In genomic region chr14:69399750-69400149, GRCh38 we compare ENCODE assay signal across 9 cellular contexts. TPM values are rescaled to one million over a fixed set of nuclear protein-coding genes. Genes with fewer than 3 reads are reported as not detected.
DNase-seq lines count a peak whose midpoint lies in the region; ATAC-seq, FAIRE-seq and TF ChIP-seq lines count a peak whose summit lies in the region.
"Had no signal": no experiment of that assay in that cellular context is flagged by ENCODE, and none has a peak within 500 bp of the region (broad histone marks: within the 10 kb centered on the region; RNA-seq: fewer than 3 reads in every experiment).

No MANE protein-coding gene starts in this region.

- peak overlapping the region; percentile 97 for H3K4me3 Mint-ChIP-seq in activated T-cell treated with anti-CD3 and anti-CD28 coated beads, Interleukin-2, amount 50 U/mL, for 24 hours
- H3K4me3 Mint-ChIP-seq in activated naive CD8-positive, alpha-beta T cell treated with anti-CD3 and anti-CD28 coated beads, Interleukin-2, amount 50 U/mL, for 24 hours: peak overlapping the region; percentile 90

- H3K27me3 ChIP-seq in HepG2 (ENCODE audit: control insufficient read depth in 1 of 2, insufficient read depth in 2 of 2, low read length in 2 of 2) (no peaks in the 10 kb centered on the region; a peak in 1 of 5 replicates), thoracic aorta (replicated peaks; ENCODE audit: insufficient read depth) (no peaks in the 10 kb centered on the region)

- POLR2A ChIA-PET in HepG2 (lab: Yijun Ruan, JAX): interaction anchor here (0.6 kb wide), 1 partner anchor 31 kb away, joined by 3 read pairs; no protein-coding TSS in a partner anchor

- ATAC-seq in activated naive CD8-positive, alpha-beta T cell treated with anti-CD3 and anti-CD28 coated beads, Interleukin-2, amount 50 U/mL, for 24 hours: no peak
- no peak for ATAC-seq in HepG2
- ATAC-seq in thoracic aorta (ENCODE audit: insufficient number of reproducible peaks, low FRiP score, low read depth): no peak
- no peak for ATAC-seq in GM21390 (IDR thresholded peaks at IDR 0.05; ENCODE audit: unreplicated experiment)

- H3K27ac ChIP-seq in HepG2 (ENCODE audit: extremely low read length, insufficient read depth, low read length) (no peak overlapping the region), thoracic aorta (no peak overlapping the region)

- TF ChIP-seq CTCF in HepG2 (CRISPR knock-in tag; IDR thresholded peaks at IDR 0.05) (no peak), thoracic aorta (IDR thresholded peaks at IDR 0.05) (no peak)

- peak overlapping the region; percentile 78 to 94 (median 90) for H3K4me3 ChIP-seq in HepG2 (replicated peaks in 1 of 3; ENCODE audit: insufficient read depth in 1 of 3, low read depth in 2 of 3, low read length in 3 of 3)
- peak overlapping the region; percentile 89 for H3K4me3 ChIP-seq in thoracic aorta

- in situ Hi-C loops in HepG2 (cut with HindIII; ENCODE audit: extremely low pct_ligation_motif_present, low pct_unique_long_range_greater_than_20kb): loop anchor here (5.0 kb wide), 1 partner anchor 63 kb away; no protein-coding TSS in a partner anchor

- H4K20me1 ChIP-seq in HepG2 (ENCODE audit: insufficient read depth, low read length): peaks cover 23% of the 10 kb centered on the region

- no peak overlapping the region for H2AFZ ChIP-seq in HepG2 (ENCODE audit: low read length)

- peaks cover 78% of the 10 kb centered on the region for H3K36me3 Mint-ChIP-seq in activated T-cell treated with anti-CD3 and anti-CD28 coated beads, Interleukin-2, amount 50 U/mL, for 24 hours (ENCODE audit: low read depth)
- H3K36me3 Mint-ChIP-seq in activated naive CD8-positive, alpha-beta T cell treated with anti-CD3 and anti-CD28 coated beads, Interleukin-2, amount 50 U/mL, for 24 hours (ENCODE audit: low read depth): peaks cover 39% of the 10 kb centered on the region

- no TSS peak for BruUV-seq in HepG2 (replicated peaks; lab: Mats Ljungman, UMichigan)

- peaks cover 91% of the 10 kb centered on the region for H3K79me2 ChIP-seq in HepG2 (ENCODE audit: insufficient read depth, low read length)

- no peak for FAIRE-seq in HepG2 (lab: Jason Lieb, UNC)
- FAIRE-seq: D721Med had no signal

- H3K4me2 ChIP-seq in HepG2 (ENCODE audit: low read depth, low read length): peak overlapping the region; percentile 74

- H3K9ac ChIP-seq in HepG2 (ENCODE audit: insufficient read depth, low read depth, low read length): peak overlapping the region; percentile 95

- H3K36me3 ChIP-seq in HepG2 (replicated peaks in 1 of 2; ENCODE audit: control insufficient read depth in 1 of 2, insufficient read depth in 2 of 2, low read length in 2 of 2): peaks cover 4 to 13% of the 10 kb centered on the region in 2 experiments; a peak in 4 of 5 replicates
- H3K36me3 ChIP-seq in thoracic aorta: peaks cover 7% of the 10 kb centered on the region

- H3K27me3 Mint-ChIP-seq in activated T-cell treated with anti-CD3 and anti-CD28 coated beads, Interleukin-2, amount 50 U/mL, for 24 hours: no peaks in the 10 kb centered on the region
- no peaks in the 10 kb centered on the region for H3K27me3 Mint-ChIP-seq in activated naive CD8-positive, alpha-beta T cell treated with anti-CD3 and anti-CD28 coated beads, Interleukin-2, amount 50 U/mL, for 24 hours

- no peak for DNase-seq in activated T-cell treated with anti-CD3 and anti-CD28 coated beads, Interleukin-2, amount 50 U/mL, for 24 hours
- DNase-seq in activated T-cell treated with anti-CD3 and anti-CD28 coated beads for 4 hours (no peak), HepG2 (ENCODE audit: low spot score) (no peak), thoracic aorta (ENCODE audit: low spot score) (no peak), foreskin melanocyte (no peak)
- DNase-seq in activated naive CD8-positive, alpha-beta T cell treated with anti-CD3 and anti-CD28 coated beads, Interleukin-2, amount 50 U/mL, for 24 hours: no peak
- no peak for DNase-seq in activated CD4-positive, CD25-positive, alpha-beta regulatory T cell treated with anti-CD3 and anti-CD28 coated beads, Interleukin-2, amount 50 U/mL, for 72 hours

- no peak for TF ChIP-seq POLR2A in HepG2 (IDR thresholded peaks at IDR 0.05; ENCODE audit: insufficient read depth in 1 of 2, low read depth in 2 of 2, low read length in 2 of 2)

- no peaks in the 10 kb centered on the region for H3K9me3 Mint-ChIP-seq in activated T-cell treated with anti-CD3 and anti-CD28 coated beads, Interleukin-2, amount 50 U/mL, for 24 hours
- peaks cover 3% of the 10 kb centered on the region for H3K9me3 Mint-ChIP-seq in activated naive CD8-positive, alpha-beta T cell treated with anti-CD3 and anti-CD28 coated beads, Interleukin-2, amount 50 U/mL, for 24 hours

- no peak for TF ChIP-seq RAD21 in HepG2 (CRISPR knock-in tag; IDR thresholded peaks at IDR 0.05)

- H3K4me1 ChIP-seq in HepG2 (ENCODE audit: insufficient read depth, low read length) (peaks cover 56% of the 10 kb centered on the region), thoracic aorta (ENCODE audit: control insufficient read depth in 1 of 2, low read depth in 2 of 2) (peaks cover 31 to 54% of the 10 kb centered on the region in 2 donors)

- intact Hi-C loops in HepG2 (cut with micrococcal nuclease; ENCODE audit: unreplicated experiment): no loop called here

- TF ChIP-seq EP300 in HepG2 (IDR thresholded peaks at IDR 0.05; ENCODE audit: low read depth in 2 of 2, low read length in 2 of 2): no peak
- no peak for TF ChIP-seq EP300 in HepG2 (CRISPR knock-in tag; IDR thresholded peaks at IDR 0.05; ENCODE audit: borderline replicate concordance)

- CTCF ChIA-PET in HepG2 (lab: Yijun Ruan, JAX; ENCODE audit: low intra/inter-chr PET ratio, low total read pairs): no interaction called here

- peak overlapping the region; percentile 100 for H3K27ac Mint-ChIP-seq in activated T-cell treated with anti-CD3 and anti-CD28 coated beads, Interleukin-2, amount 50 U/mL, for 24 hours
- H3K27ac Mint-ChIP-seq in activated naive CD8-positive, alpha-beta T cell treated with anti-CD3 and anti-CD28 coated beads, Interleukin-2, amount 50 U/mL, for 24 hours: no peak overlapping the region

- 7% methylated on average over 8 of the region's 8 CpGs for WGBS in HepG2 (ENCODE audit: low lambda C conversion rate)

- H3K9me3 ChIP-seq in HepG2 (ENCODE audit: low read length) (no peaks in the 10 kb centered on the region), thoracic aorta (no peaks in the 10 kb centered on the region)

- H3K4me1 Mint-ChIP-seq in activated T-cell treated with anti-CD3 and anti-CD28 coated beads, Interleukin-2, amount 50 U/mL, for 24 hours (ENCODE audit: low read depth): peaks cover 66% of the 10 kb centered on the region
- peaks cover 63% of the 10 kb centered on the region for H3K4me1 Mint-ChIP-seq in activated naive CD8-positive, alpha-beta T cell treated with anti-CD3 and anti-CD28 coated beads, Interleukin-2, amount 50 U/mL, for 24 hours

TF ChIP-seq in HepG2, 621 proteins besides CTCF, POLR2A, EP300 and RAD21 (continues in another document):
- TF ChIP-seq ZNF563 (CRISPR knock-in tag; IDR thresholded peaks at IDR 0.05): no peak

RNA-seq across cellular contexts. Expression of gene SLC39A9, which starts 1.3 kb away (rescaled TPM):
- total RNA-seq in HepG2 (2016; rRNA removed; fragmentation: Illumina TruSeq; extraction: Trizol) (63.8 and 69.5 TPM in 2 replicates), thoracic aorta (10 to 100 TPM; 44.3 to 58.8 TPM)
- total RNA-seq in HepG2 (2016; cell fraction: cytosol; rRNA removed; fragmentation: Illumina TruSeq; extraction: Trizol; ENCODE audit: low read depth): 9.2 and 9.9 TPM in 2 replicates
- 65.8 and 71.2 TPM in 2 replicates for total RNA-seq in HepG2 (2016; cell fraction: insoluble cytoplasmic fraction; rRNA removed; fragmentation: Illumina TruSeq; extraction: Trizol)
- 32.7 and 37.8 TPM in 2 replicates for total RNA-seq in HepG2 (2016; cell fraction: membrane; rRNA removed; fragmentation: Illumina TruSeq; extraction: Trizol)
- 64.0 and 64.2 TPM in 2 replicates for total RNA-seq in HepG2 (2016; cell fraction: nucleus; rRNA removed; fragmentation: Illumina TruSeq; extraction: Trizol)
- polyA plus RNA-seq in HepG2 (2011; rRNA removed): 45.5 and 46.6 TPM in 2 replicates
- 33.9 and 43.3 TPM in 2 replicates for polyA plus RNA-seq in HepG2 (2011; cell fraction: cytosol; rRNA removed)
- 27.1 and 28.1 TPM in 2 replicates for polyA plus RNA-seq in HepG2 (2011; cell fraction: nucleus; rRNA removed)
- 21.9 and 26.1 TPM in 2 replicates for polyA plus RNA-seq in HepG2 (2012)
- polyA plus RNA-seq in HepG2 (2016; cell fraction: cytosol; fragmentation: Illumina TruSeq; extraction: Trizol; ENCODE audit: low read depth): 3.7 and 4.1 TPM in 2 replicates
- 30.0 and 36.3 TPM in 2 replicates for polyA plus RNA-seq in HepG2 (2016; cell fraction: insoluble cytoplasmic fraction; fragmentation: Illumina TruSeq; extraction: Trizol; ENCODE audit: low read depth)
- 14.3 and 15.0 TPM in 2 replicates for polyA plus RNA-seq in HepG2 (2016; cell fraction: membrane; fragmentation: Illumina TruSeq; extraction: Trizol; ENCODE audit: low read depth)
- 43.0 and 43.2 TPM in 2 replicates for polyA plus RNA-seq in HepG2 (2016; cell fraction: nucleus; fragmentation: Illumina TruSeq; extraction: Trizol; ENCODE audit: insufficient read depth, low read depth)
- 194 and 305 TPM in 2 replicates for polyA minus RNA-seq in HepG2 (2011; rRNA and poly(A)+ RNA removed; ENCODE audit: low replicate concordance)
- 55.4 and 68.9 TPM in 2 replicates for polyA minus RNA-seq in HepG2 (2011; cell fraction: cytosol; rRNA and poly(A)+ RNA removed)
- polyA minus RNA-seq in HepG2 (2011; cell fraction: nucleus; rRNA and poly(A)+ RNA removed): 48.5 and 59.8 TPM in 2 replicates

RNA-seq across cellular contexts. Expression of gene ERH, which starts 1.7 kb away (rescaled TPM):
- 341 and 491 TPM in 2 replicates for total RNA-seq in HepG2 (2016; rRNA removed; fragmentation: Illumina TruSeq; extraction: Trizol)
- total RNA-seq in HepG2 (2016; cell fraction: cytosol; rRNA removed; fragmentation: Illumina TruSeq; extraction: Trizol; ENCODE audit: low read depth): 125 and 129 TPM in 2 replicates
- 358 and 522 TPM in 2 replicates for total RNA-seq in HepG2 (2016; cell fraction: insoluble cytoplasmic fraction; rRNA removed; fragmentation: Illumina TruSeq; extraction: Trizol)
- total RNA-seq in HepG2 (2016; cell fraction: membrane; rRNA removed; fragmentation: Illumina TruSeq; extraction: Trizol): 183 and 193 TPM in 2 replicates
- total RNA-seq in HepG2 (2016; cell fraction: nucleus; rRNA removed; fragmentation: Illumina TruSeq; extraction: Trizol): 143 and 174 TPM in 2 replicates
- 75.8 and 105 TPM in 2 replicates for polyA plus RNA-seq in HepG2 (2011; rRNA removed)
- polyA plus RNA-seq in HepG2 (2011; cell fraction: cytosol; rRNA removed): 90.2 and 93.3 TPM in 2 replicates
- polyA plus RNA-seq in HepG2 (2011; cell fraction: nucleus; rRNA removed): 21.4 and 29.5 TPM in 2 replicates
- polyA plus RNA-seq in HepG2 (2012): 129 and 223 TPM in 2 replicates
- 100 and 107 TPM in 2 replicates for polyA plus RNA-seq in HepG2 (2016; cell fraction: cytosol; fragmentation: Illumina TruSeq; extraction: Trizol; ENCODE audit: low read depth)
- 571 and 661 TPM in 2 replicates for polyA plus RNA-seq in HepG2 (2016; cell fraction: insoluble cytoplasmic fraction; fragmentation: Illumina TruSeq; extraction: Trizol; ENCODE audit: low read depth)
- polyA plus RNA-seq in HepG2 (2016; cell fraction: membrane; fragmentation: Illumina TruSeq; extraction: Trizol; ENCODE audit: low read depth): 175 and 180 TPM in 2 replicates
- 224 and 228 TPM in 2 replicates for polyA plus RNA-seq in HepG2 (2016; cell fraction: nucleus; fragmentation: Illumina TruSeq; extraction: Trizol; ENCODE audit: insufficient read depth, low read depth)
- polyA minus RNA-seq in HepG2 (2011; rRNA and poly(A)+ RNA removed; ENCODE audit: low replicate concordance): 48.2 and 87.3 TPM in 2 replicates
- polyA minus RNA-seq in HepG2 (2011; cell fraction: cytosol; rRNA and poly(A)+ RNA removed): 116 and 129 TPM in 2 replicates
- 100 and 107 TPM in 2 replicates for polyA minus RNA-seq in HepG2 (2011; cell fraction: nucleus; rRNA and poly(A)+ RNA removed)
- 10 to 100 TPM; 55.5 to 55.9 TPM for total RNA-seq in thoracic aorta
